ENCODE assay signal across 1 cellular context in genomic region chr1:154154534-154155181, GRCh38.
TF ChIP-seq lines count a peak whose summit lies in the region.

NUP210L (minus strand) TSS chr1:154155073.

TF ChIP-seq in HCT116, 20 proteins besides CTCF, POLR2A, EP300 and RAD21 (continued from another document):
- TF ChIP-seq REST (IDR thresholded peaks at IDR 0.05; ENCODE audit: low read depth): no peak
- TF ChIP-seq EGR1 (IDR thresholded peaks at IDR 0.05; ENCODE audit: low read depth): no peak
- TF ChIP-seq SRF (IDR thresholded peaks at IDR 0.05; ENCODE audit: low read depth): no peak
- TF ChIP-seq ZFX (IDR thresholded peaks at IDR 0.05): no peak
